In the genomic region with DNA sequence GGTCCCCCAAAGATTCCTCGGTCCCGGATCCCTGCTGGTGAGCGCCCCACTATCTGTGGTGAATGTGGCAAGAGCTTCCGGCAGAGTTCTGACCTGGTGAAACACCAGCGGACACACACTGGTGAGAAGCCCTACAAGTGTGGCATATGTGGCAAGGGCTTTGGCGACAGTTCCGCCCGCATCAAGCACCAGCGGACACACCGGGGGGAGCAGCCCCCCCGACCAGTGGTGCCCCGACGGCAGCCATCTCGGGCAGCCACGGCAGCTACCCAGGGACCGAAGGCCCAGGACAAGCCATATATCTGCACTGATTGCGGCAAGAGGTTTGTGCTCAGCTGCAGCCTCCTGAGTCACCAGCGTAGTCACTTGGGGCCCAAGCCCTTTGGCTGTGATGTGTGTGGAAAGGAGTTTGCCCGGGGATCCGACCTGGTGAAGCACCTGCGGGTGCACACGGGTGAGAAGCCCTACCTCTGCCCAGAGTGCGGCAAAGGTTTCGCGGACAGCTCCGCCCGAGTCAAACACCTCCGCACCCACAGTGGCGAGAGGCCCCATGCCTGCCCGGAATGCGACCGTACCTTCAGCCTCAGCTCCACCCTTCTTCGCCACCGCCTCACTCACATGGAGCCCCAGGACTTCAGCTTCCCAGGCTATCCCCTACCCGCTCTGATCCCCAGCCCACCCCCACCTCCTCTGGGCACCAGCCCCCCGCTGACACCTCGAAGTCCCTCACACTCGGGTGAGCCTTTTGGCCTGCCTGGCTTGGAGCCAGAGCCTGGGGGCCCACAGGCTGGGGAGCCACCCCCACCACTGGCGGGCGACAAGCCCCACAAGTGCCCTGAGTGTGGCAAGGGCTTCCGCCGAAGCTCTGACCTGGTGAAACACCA, we compare ENCODE assay signal across 1 cellular context.
TF ChIP-seq lines count a peak whose summit lies in the region.

No MANE protein-coding gene starts in this region.

TF ChIP-seq in neural cell, 6 proteins besides CTCF, POLR2A, EP300 and RAD21 (continued from another document):
- TF ChIP-seq, protein P1, sequence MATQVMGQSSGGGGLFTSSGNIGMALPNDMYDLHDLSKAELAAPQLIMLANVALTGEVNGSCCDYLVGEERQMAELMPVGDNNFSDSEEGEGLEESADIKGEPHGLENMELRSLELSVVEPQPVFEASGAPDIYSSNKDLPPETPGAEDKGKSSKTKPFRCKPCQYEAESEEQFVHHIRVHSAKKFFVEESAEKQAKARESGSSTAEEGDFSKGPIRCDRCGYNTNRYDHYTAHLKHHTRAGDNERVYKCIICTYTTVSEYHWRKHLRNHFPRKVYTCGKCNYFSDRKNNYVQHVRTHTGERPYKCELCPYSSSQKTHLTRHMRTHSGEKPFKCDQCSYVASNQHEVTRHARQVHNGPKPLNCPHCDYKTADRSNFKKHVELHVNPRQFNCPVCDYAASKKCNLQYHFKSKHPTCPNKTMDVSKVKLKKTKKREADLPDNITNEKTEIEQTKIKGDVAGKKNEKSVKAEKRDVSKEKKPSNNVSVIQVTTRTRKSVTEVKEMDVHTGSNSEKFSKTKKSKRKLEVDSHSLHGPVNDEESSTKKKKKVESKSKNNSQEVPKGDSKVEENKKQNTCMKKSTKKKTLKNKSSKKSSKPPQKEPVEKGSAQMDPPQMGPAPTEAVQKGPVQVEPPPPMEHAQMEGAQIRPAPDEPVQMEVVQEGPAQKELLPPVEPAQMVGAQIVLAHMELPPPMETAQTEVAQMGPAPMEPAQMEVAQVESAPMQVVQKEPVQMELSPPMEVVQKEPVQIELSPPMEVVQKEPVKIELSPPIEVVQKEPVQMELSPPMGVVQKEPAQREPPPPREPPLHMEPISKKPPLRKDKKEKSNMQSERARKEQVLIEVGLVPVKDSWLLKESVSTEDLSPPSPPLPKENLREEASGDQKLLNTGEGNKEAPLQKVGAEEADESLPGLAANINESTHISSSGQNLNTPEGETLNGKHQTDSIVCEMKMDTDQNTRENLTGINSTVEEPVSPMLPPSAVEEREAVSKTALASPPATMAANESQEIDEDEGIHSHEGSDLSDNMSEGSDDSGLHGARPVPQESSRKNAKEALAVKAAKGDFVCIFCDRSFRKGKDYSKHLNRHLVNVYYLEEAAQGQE (IDR thresholded peaks at IDR 0.05; ENCODE audit: borderline replicate concordance), result no peak
- no peak for TF ChIP-seq MXI1 (conservative IDR thresholded peaks at IDR 0.05; ENCODE audit: poor library complexity, severe bottlenecking)
- TF ChIP-seq EZH2 (IDR thresholded peaks at IDR 0.05; ENCODE audit: borderline replicate concordance, insufficient read depth, low read length, poor library complexity, severe bottlenecking), result no peak
